In genomic region chr4:107800686-107801085, GRCh38 we compare ENCODE assay signal across 17 cellular contexts.
"Had no signal": no experiment of that assay in that cellular context is flagged by ENCODE, and none has a peak within 500 bp of the region (broad histone marks: within the 10 kb centered on the region; RNA-seq: fewer than 3 reads in every experiment).

No MANE protein-coding gene starts in this region.

- H3K9me3 ChIP-seq: adrenal gland, esophagus squamous epithelium, spleen, testis, upper lobe of left lung had no signal

- H3K4me3 ChIP-seq: adrenal gland, hepatocyte, lung, testis had no signal

- H3K27me3 ChIP-seq: hepatocyte, testis, upper lobe of left lung had no signal

- H3K36me3 ChIP-seq: adrenal gland, esophagus squamous epithelium, spleen, upper lobe of left lung had no signal

- H3K27ac ChIP-seq: adrenal gland, spleen, testis had no signal

- DNase-seq: activated CD4-positive, alpha-beta T cell treated with anti-CD3 and anti-CD28 coated beads, Interleukin-2, amount 50 U/mL, for 48 hours; activated gamma-delta T cell treated with Interleukin-2 at 50 U/mL for 16 hours; activated T-cell treated with anti-CD3 and anti-CD28 coated beads for 4 hours; adrenal gland; effector CD8-positive, alpha-beta T cell; esophagus squamous epithelium; nephron progenitor cell; posterior cingulate gyrus; spleen; stimulated activated CD4-positive, alpha-beta T cell treated with anti-CD3 and anti-CD28 coated beads, Interleukin-4, amount 100 ng/mL, for 4 hours; T-helper 9 cell; testis had no signal

- H3K4me1 ChIP-seq: adrenal gland, testis had no signal

- ATAC-seq: activated naive CD4-positive, alpha-beta T cell treated with anti-CD3 and anti-CD28 coated beads, Interleukin-2, amount 50 U/mL, for 72 hours; stimulated activated memory B cell treated with anti-CD40 and anti-IgM and Interleukin-4, amounts not matched to agents 10 μg/mL and 1 μg/mL and 100 μg/mL, for 72 hours had no signal
